In genomic region chr4:131547506-131547981, GRCh38 we compare ENCODE assay signal across 15 cellular contexts.
DNase-seq lines count a peak whose midpoint lies in the region; ATAC-seq, FAIRE-seq and TF ChIP-seq lines count a peak whose summit lies in the region.
"Had no signal": no experiment of that assay in that cellular context is flagged by ENCODE, and none has a peak within 500 bp of the region (broad histone marks: within the 10 kb centered on the region; RNA-seq: fewer than 3 reads in every experiment).

No MANE protein-coding gene starts in this region.

- TF ChIP-seq POLR2A in GM12891 (IDR thresholded peaks at IDR 0.05; ENCODE audit: low read depth, low read length): no peak

- TF ChIP-seq CTCF in omental fat pad (IDR thresholded peaks at IDR 0.05): no peak

- no peaks in the 10 kb centered on the region for H3K36me3 Mint-ChIP-seq in T-helper 2 cell treated with Interferon-gamma antibody and Interleukin-4, amounts not matched to agents 5 μg/mL and 100 μg/mL, for 36 hours (ENCODE audit: low read depth)

- no peaks in the 10 kb centered on the region for H3K9me3 Mint-ChIP-seq in T-helper 2 cell treated with Interferon-gamma antibody and Interleukin-4, amounts not matched to agents 5 μg/mL and 100 μg/mL, for 36 hours

- H3K27me3 Mint-ChIP-seq in T-helper 2 cell treated with Interferon-gamma antibody and Interleukin-4, amounts not matched to agents 5 μg/mL and 100 μg/mL, for 36 hours (ENCODE audit: low read depth): no peaks in the 10 kb centered on the region

- no peak overlapping the region for H3K27ac Mint-ChIP-seq in T-helper 2 cell treated with Interferon-gamma antibody and Interleukin-4, amounts not matched to agents 5 μg/mL and 100 μg/mL, for 36 hours
- H3K27ac Mint-ChIP-seq: HFFc6 had no signal

- no peak overlapping the region for H3K4me3 Mint-ChIP-seq in T-helper 2 cell treated with Interferon-gamma antibody and Interleukin-4, amounts not matched to agents 5 μg/mL and 100 μg/mL, for 36 hours
- H3K4me3 Mint-ChIP-seq: HFFc6 had no signal

- DNase-seq in GM12891 (ENCODE audit: insufficient read length, low spot score) (no peak), amygdala (lab: John Stamatoyannopoulos, UW) (no peak), omental fat pad (ENCODE audit: low spot score) (no peak), SW 1271 (lab: John Stamatoyannopoulos, UW) (no peak)
- no peak for DNase-seq in T-helper 2 cell treated with Interferon-gamma antibody and Interleukin-4, amounts not matched to agents 5 μg/mL and 100 μg/mL, for 36 hours (ENCODE audit: low spot score)
- DNase-seq: anterior cingulate cortex, dorsolateral prefrontal cortex, HFFc6, NCI-H1930, NCI-H82 had no signal

- FAIRE-seq in GM12891 (lab: Jason Lieb, UNC): peak; percentile 66
- FAIRE-seq: K562 had no signal

- no peaks in the 10 kb centered on the region for H3K4me1 Mint-ChIP-seq in T-helper 2 cell treated with Interferon-gamma antibody and Interleukin-4, amounts not matched to agents 5 μg/mL and 100 μg/mL, for 36 hours (ENCODE audit: low read depth)

- ATAC-seq in GM19452 (IDR thresholded peaks at IDR 0.05; ENCODE audit: unreplicated experiment): peak; percentile 78
- peak; percentile 85 for ATAC-seq in HG02840 (IDR thresholded peaks at IDR 0.05; ENCODE audit: low FRiP score, unreplicated experiment)
- ATAC-seq in HG03520 (IDR thresholded peaks at IDR 0.05; ENCODE audit: unreplicated experiment): peak; percentile 75
- ATAC-seq in omental fat pad (ENCODE audit: low FRiP score): no peak
- ATAC-seq: activated CD4-positive, CD25-positive, alpha-beta regulatory T cell treated with anti-CD3 and anti-CD28 coated beads, Interleukin-2, amount 50 U/mL, for 24 hours; K562 had no signal

TF ChIP-seq in GM12891, 5 proteins besides CTCF, POLR2A, EP300 and RAD21:
- TF ChIP-seq SPI1 (IDR thresholded peaks at IDR 0.05; ENCODE audit: low read depth, low read length) (peak; percentile 94), POU2F2 (IDR thresholded peaks at IDR 0.05; ENCODE audit: low read depth, low read length) (no peak), TAF1 (IDR thresholded peaks at IDR 0.05; ENCODE audit: low read depth, low read length) (no peak), PAX5 (IDR thresholded peaks at IDR 0.05; ENCODE audit: insufficient read depth, low read length, severe bottlenecking) (no peak)
